22 cellular contexts compared by ENCODE assay signal in genomic region chr10:91495402-91495801, GRCh38.
DNase-seq lines count a peak whose midpoint lies in the region; ATAC-seq and TF ChIP-seq lines count a peak whose summit lies in the region.
"Had no signal": no experiment of that assay in that cellular context is flagged by ENCODE, and none has a peak within 500 bp of the region (broad histone marks: within the 10 kb centered on the region; RNA-seq: fewer than 3 reads in every experiment).

No MANE protein-coding gene starts in this region.

- DNase-seq in EL (peak; percentile 4), SK-N-SH (no peak), fibroblast of lung (ENCODE audit: low read depth in 2 of 2) (peak in 1 of 2 donors; percentile 62), DMS114 treated with DMSO at 0.1 percent for 48 hours (lab: John Stamatoyannopoulos, UW; ENCODE audit: unreplicated experiment) (no peak), adrenal gland (no peak)
- DNase-seq: AML-193; C1 segment of cervical spinal cord; Calu3; CD8-positive, alpha-beta T cell; DMS53; H9; NCI-H1105; NCI-H146; NCI-H2029; NCI-H345; NCI-H524; NCI-H774; NK-92 treated with Interleukin-12 subunit alpha and Interleukin-12 subunit beta, amount 100 ng/mL, for 24 hours had no signal

- intact Hi-C loops in adrenal gland (cut with DNase I) = loop anchor here in 1 of 2 donors (10.0 kb wide), 1 partner anchor 199 kb away; no protein-coding TSS in a partner anchor

- H3K27me3 ChIP-seq in SK-N-SH (ENCODE audit: insufficient read depth) = no peaks in the 10 kb centered on the region
- no peaks in the 10 kb centered on the region for H3K27me3 ChIP-seq in fibroblast of lung (ENCODE audit: control insufficient read depth, insufficient read depth, low read length)
- no peaks in the 10 kb centered on the region for H3K27me3 ChIP-seq in skeletal muscle satellite cell (ENCODE audit: control insufficient read depth, insufficient read depth, low read length)
- no peaks in the 10 kb centered on the region for H3K27me3 ChIP-seq in adrenal gland

- no peak for TF ChIP-seq EP300 in SK-N-SH (IDR thresholded peaks at IDR 0.05; ENCODE audit: borderline replicate concordance in 1 of 2, low read depth in 1 of 2, low read length in 1 of 2)

- no peak for TF ChIP-seq CTCF in SK-N-SH (IDR thresholded peaks at IDR 0.05)
- no peak for TF ChIP-seq CTCF in fibroblast of lung (conservative IDR thresholded peaks at IDR 0.05 in 1 of 2, IDR thresholded peaks at IDR 0.05 in 1 of 2; ENCODE audit: low read depth in 1 of 2, low read length in 2 of 2)
- no peak for TF ChIP-seq CTCF in adrenal gland (IDR thresholded peaks at IDR 0.05)

- TF ChIP-seq POLR2A in adrenal gland (IDR thresholded peaks at IDR 0.05) = no peak

- H3K9ac ChIP-seq in SK-N-SH (no peak overlapping the region), fibroblast of lung (ENCODE audit: insufficient read depth, low read length) (no peak overlapping the region), skeletal muscle satellite cell (ENCODE audit: low read depth, low read length) (peak overlapping the region; percentile 42)
- H3K9ac ChIP-seq: KMS-11 had no signal

- H3K79me2 ChIP-seq in SK-N-SH (ENCODE audit: insufficient read depth) (no peaks in the 10 kb centered on the region), fibroblast of lung (ENCODE audit: control insufficient read depth, insufficient read depth, low read length) (no peaks in the 10 kb centered on the region)

- POLR2A ChIA-PET in SK-N-SH (lab: Yijun Ruan, JAX) = no interaction called here

- peaks cover 0 to 15% of the 10 kb centered on the region in 2 experiments; a peak in 2 of 4 replicates for H3K4me1 ChIP-seq in SK-N-SH (ENCODE audit: control insufficient read depth in 1 of 2, insufficient read depth in 2 of 2, low read depth in 1 of 2, low read length in 1 of 2)
- peaks cover 4% of the 10 kb centered on the region for H3K4me1 ChIP-seq in fibroblast of lung (ENCODE audit: control insufficient read depth, extremely low read depth, insufficient read depth, low read length)
- H3K4me1 ChIP-seq in skeletal muscle satellite cell (ENCODE audit: control insufficient read depth, insufficient read depth, low read length) = peaks cover 17% of the 10 kb centered on the region
- H3K4me1 ChIP-seq in adrenal gland (replicated peaks in 1 of 2) = no peaks in the 10 kb centered on the region

- ATAC-seq in HG03432 (IDR thresholded peaks at IDR 0.05; ENCODE audit: unreplicated experiment) = no peak
- ATAC-seq: CD8-positive, alpha-beta T cell; GM12878 had no signal

- H3K36me3 ChIP-seq in SK-N-SH (replicated peaks in 1 of 2; ENCODE audit: control insufficient read depth in 1 of 2, insufficient read depth in 2 of 2, low read length in 1 of 2) (peaks cover 18 to 22% of the 10 kb centered on the region in 2 experiments), fibroblast of lung (ENCODE audit: control insufficient read depth, insufficient read depth, low read length) (no peaks in the 10 kb centered on the region), skeletal muscle satellite cell (ENCODE audit: insufficient read depth, low read length) (peaks cover 20% of the 10 kb centered on the region), adrenal gland (replicated peaks in 1 of 2) (peaks cover 0 to 6% of the 10 kb centered on the region in 2 donors)

- H3K9me3 ChIP-seq in SK-N-SH = no peaks in the 10 kb centered on the region
- no peaks in the 10 kb centered on the region for H3K9me3 ChIP-seq in fibroblast of lung (ENCODE audit: control insufficient read depth, insufficient read depth, low read depth, low read length)
- no peaks in the 10 kb centered on the region for H3K9me3 ChIP-seq in skeletal muscle satellite cell (replicated peaks; ENCODE audit: low read length)
- no peaks in the 10 kb centered on the region for H3K9me3 ChIP-seq in adrenal gland (replicated peaks in 1 of 3)

- H3K9me2 ChIP-seq in SK-N-SH = no peaks in the 10 kb centered on the region

- no peak overlapping the region for H3K4me3 ChIP-seq in SK-N-SH (ENCODE audit: low read depth in 2 of 2, low read length in 1 of 2)
- H3K4me3 ChIP-seq in fibroblast of lung (replicated peaks in 1 of 4; ENCODE audit: control extremely low read depth in 1 of 4, insufficient read depth in 1 of 4, low read depth in 3 of 4, low read length in 4 of 4) = no peak overlapping the region
- H3K4me3 ChIP-seq in skeletal muscle satellite cell (ENCODE audit: low read length) = no peak overlapping the region
- no peak overlapping the region for H3K4me3 ChIP-seq in adrenal gland
- H3K4me3 ChIP-seq: GM12878 had no signal

- CTCF ChIA-PET in SK-N-SH (lab: Yijun Ruan, JAX) = interaction anchor here (1.2 to 6.2 kb wide), 4 partner anchors 28 to 139 kb away, joined by 3 to 114 read pairs (median 4); partner anchors contain the start of gene PPP1R3C

- H3K27ac ChIP-seq in SK-N-SH (ENCODE audit: low read depth in 2 of 2, low read length in 1 of 2) = peak overlapping the region; percentile 39 to 55; a peak in 2 of 4 replicates
- H3K27ac ChIP-seq in fibroblast of lung (ENCODE audit: insufficient read depth, low read length) = no peak overlapping the region
- H3K27ac ChIP-seq in adrenal gland = no peak overlapping the region
- H3K27ac ChIP-seq: KMS-11 had no signal

- TF ChIP-seq RAD21 in SK-N-SH (IDR thresholded peaks at IDR 0.05; ENCODE audit: low read length) = no peak

- no peak overlapping the region for H2AFZ ChIP-seq in SK-N-SH (ENCODE audit: low read depth)
- no peak overlapping the region for H2AFZ ChIP-seq in fibroblast of lung (ENCODE audit: low read length)

- H3K4me2 ChIP-seq in SK-N-SH = peak overlapping the region; percentile 13; the same call in 1 of the 2 replicates
- H3K4me2 ChIP-seq in fibroblast of lung (ENCODE audit: extremely low read depth, insufficient read depth, low read length) = peak overlapping the region; percentile 40
- peak overlapping the region; percentile 28 for H3K4me2 ChIP-seq in skeletal muscle satellite cell (ENCODE audit: low read length)
- H3K4me2 ChIP-seq: KMS-11 had no signal

- peaks cover 9% of the 10 kb centered on the region for H3F3A ChIP-seq in SK-N-SH (replicated peaks; ENCODE audit: insufficient read depth)

- no peaks in the 10 kb centered on the region for H4K20me1 ChIP-seq in SK-N-SH (ENCODE audit: insufficient read depth)
- H4K20me1 ChIP-seq in fibroblast of lung (ENCODE audit: control insufficient read depth, extremely low read depth, insufficient read depth, low read length) = no peaks in the 10 kb centered on the region

TF ChIP-seq in SK-N-SH, 30 proteins besides CTCF, POLR2A, EP300 and RAD21:
- TF ChIP-seq TCF12 (IDR thresholded peaks at IDR 0.05) (peak; percentile 77), FOSL2 (IDR thresholded peaks at IDR 0.05; ENCODE audit: borderline replicate concordance, low read depth) (peak; percentile 12; the same call in 1 of the 2 replicates), RXRA (IDR thresholded peaks at IDR 0.05; ENCODE audit: borderline replicate concordance, low read depth) (no peak), JUND (IDR thresholded peaks at IDR 0.05) (peak; percentile 45)
- TF ChIP-seq, protein P1, sequence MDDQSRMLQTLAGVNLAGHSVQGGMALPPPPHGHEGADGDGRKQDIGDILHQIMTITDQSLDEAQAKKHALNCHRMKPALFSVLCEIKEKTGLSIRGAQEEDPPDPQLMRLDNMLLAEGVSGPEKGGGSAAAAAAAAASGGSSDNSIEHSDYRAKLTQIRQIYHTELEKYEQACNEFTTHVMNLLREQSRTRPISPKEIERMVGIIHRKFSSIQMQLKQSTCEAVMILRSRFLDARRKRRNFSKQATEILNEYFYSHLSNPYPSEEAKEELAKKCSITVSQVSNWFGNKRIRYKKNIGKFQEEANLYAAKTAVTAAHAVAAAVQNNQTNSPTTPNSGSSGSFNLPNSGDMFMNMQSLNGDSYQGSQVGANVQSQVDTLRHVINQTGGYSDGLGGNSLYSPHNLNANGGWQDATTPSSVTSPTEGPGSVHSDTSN (IDR thresholded peaks at IDR 0.05) = peak; percentile 39; the same call in 1 of the 2 replicates
TF ChIP-seq in SK-N-SH: peak in this region for 4.

Comparison
In these comparisons a context has a peak if more than half of its experiments do, and no peak if none do; other contexts are left out.
1. H3K27ac ChIP-seq: peak in SK-N-SH (2 of 2); none in fibroblast of lung (single experiment) and adrenal gland (0 of 5).
2. Peak in every context shown above with its lines, with median percentiles within 50 percentile points of each other: H3K4me2 ChIP-seq.